ENCODE assay signal across 20 cellular contexts in genomic region chr2:55592130-55592529, GRCh38. TPM values are rescaled to one million over a fixed set of nuclear protein-coding genes. Genes with fewer than 3 reads are reported as not detected.
DNase-seq lines count a peak whose midpoint lies in the region; ATAC-seq and TF ChIP-seq lines count a peak whose summit lies in the region.
"Had no signal": no experiment of that assay in that cellular context is flagged by ENCODE, and none has a peak within 500 bp of the region (broad histone marks: within the 10 kb centered on the region; RNA-seq: fewer than 3 reads in every experiment).

No MANE protein-coding gene starts in this region.

- TF ChIP-seq POLR2A in gastroesophageal sphincter (IDR thresholded peaks at IDR 0.05): no peak

- 11 to 21% methylated on average over 1 of the region's 1 CpG for WGBS in gastroesophageal sphincter (ENCODE audit: low coverage in 1 of 2), 2 donors

- DNase-seq in CD4-positive, alpha-beta T cell: no peak
- DNase-seq in HFFc6: no peak
- DNase-seq in amniotic epithelial cell (ENCODE audit: low read depth): peak; percentile 54
- no peak for DNase-seq in progenitor cell of endocrine pancreas (ENCODE audit: low spot score, unreplicated experiment)
- no peak for DNase-seq in NCI-H146 (lab: John Stamatoyannopoulos, UW)
- DNase-seq in Calu3: no peak
- DNase-seq: BE2C, EL, GF-D8, KG1, NCI-H1105 treated with DMSO at 0.1 percent for 48 hours, NCI-H1694 treated with DMSO at 0.1 percent for 48 hours, NCI-H2081 treated with DMSO at 0.1 percent for 48 hours, NCI-H2171 treated with DMSO at 0.1 percent for 48 hours, NCI-H524 treated with DMSO at 0.1 percent for 48 hours, NCI-H82, SHP77, SW 1271 had no signal

- peaks cover 50% of the 10 kb centered on the region for H3K4me1 Mint-ChIP-seq in CD4-positive, alpha-beta T cell (ENCODE audit: low read depth)
- peaks cover 21% of the 10 kb centered on the region for H3K4me1 Mint-ChIP-seq in HFFc6 (ENCODE audit: low read depth)
- no peaks in the 10 kb centered on the region for H3K4me1 Mint-ChIP-seq in progenitor cell of endocrine pancreas (ENCODE audit: low read depth)
- H3K4me1 Mint-ChIP-seq in Calu3 (ENCODE audit: low read depth, unreplicated experiment): no peaks in the 10 kb centered on the region

- intact Hi-C loops in CD4-positive, alpha-beta T cell (cut with DNase I, micrococcal nuclease): no loop called here
- intact Hi-C loops in Calu3 (cut with micrococcal nuclease; ENCODE audit: unreplicated experiment): no loop called here

- no peak for ATAC-seq in CD4-positive, alpha-beta T cell (ENCODE audit: poor library complexity)
- no peak for ATAC-seq in gastroesophageal sphincter
- ATAC-seq: HCT116 had no signal

- TF ChIP-seq CTCF in CD4-positive, alpha-beta T cell (IDR thresholded peaks at IDR 0.05): no peak
- TF ChIP-seq CTCF in HFFc6 (IDR thresholded peaks at IDR 0.05) (no peak), progenitor cell of endocrine pancreas (IDR thresholded peaks at IDR 0.05; ENCODE audit: unreplicated experiment) (no peak), gastroesophageal sphincter (IDR thresholded peaks at IDR 0.05) (no peak), Calu3 (IDR thresholded peaks at IDR 0.05; ENCODE audit: unreplicated experiment) (no peak)

- H3K4me3 ChIP-seq in gastroesophageal sphincter: no peak overlapping the region

- POLR2A ChIA-PET in CD4-positive, alpha-beta T cell (lab: Charles Lee): interaction anchor here (0.7 to 0.8 kb wide), 2 partner anchors 26 to 69 kb away, joined by 3 read pairs; no protein-coding TSS in a partner anchor

- H3K4me3 Mint-ChIP-seq in CD4-positive, alpha-beta T cell: no peak overlapping the region
- H3K4me3 Mint-ChIP-seq in HFFc6 (no peak overlapping the region), progenitor cell of endocrine pancreas (ENCODE audit: low read depth) (no peak overlapping the region), Calu3 (ENCODE audit: low read depth, unreplicated experiment) (no peak overlapping the region)

- H3K36me3 Mint-ChIP-seq in CD4-positive, alpha-beta T cell (ENCODE audit: low read depth): peaks cover 81% of the 10 kb centered on the region
- peaks cover 9% of the 10 kb centered on the region; the same call in 1 of the 2 replicates for H3K36me3 Mint-ChIP-seq in HFFc6 (ENCODE audit: low read depth)
- peaks cover 7% of the 10 kb centered on the region for H3K36me3 Mint-ChIP-seq in progenitor cell of endocrine pancreas (ENCODE audit: insufficient read depth)
- peaks cover 25% of the 10 kb centered on the region for H3K36me3 Mint-ChIP-seq in Calu3 (ENCODE audit: insufficient read depth, unreplicated experiment)

- H3K9me3 ChIP-seq in CD4-positive, alpha-beta T cell (ENCODE audit: control insufficient read depth, low read length): no peaks in the 10 kb centered on the region
- H3K9me3 ChIP-seq in gastroesophageal sphincter: no peaks in the 10 kb centered on the region
- H3K9me3 ChIP-seq: BE2C had no signal

- H3K27me3 ChIP-seq in CD4-positive, alpha-beta T cell (ENCODE audit: control insufficient read depth, insufficient read depth, low read length): no peaks in the 10 kb centered on the region
- H3K27me3 ChIP-seq in gastroesophageal sphincter: no peaks in the 10 kb centered on the region
- H3K27me3 ChIP-seq: BE2C had no signal

- H3K9me3 Mint-ChIP-seq in CD4-positive, alpha-beta T cell: no peaks in the 10 kb centered on the region
- H3K9me3 Mint-ChIP-seq in HFFc6 (no peaks in the 10 kb centered on the region), progenitor cell of endocrine pancreas (ENCODE audit: low read depth) (no peaks in the 10 kb centered on the region), Calu3 (ENCODE audit: low read depth, unreplicated experiment) (no peaks in the 10 kb centered on the region)

- H3K27me3 Mint-ChIP-seq in CD4-positive, alpha-beta T cell: no peaks in the 10 kb centered on the region
- no peaks in the 10 kb centered on the region for H3K27me3 Mint-ChIP-seq in HFFc6 (ENCODE audit: insufficient read depth)
- H3K27me3 Mint-ChIP-seq in progenitor cell of endocrine pancreas: no peaks in the 10 kb centered on the region
- no peaks in the 10 kb centered on the region for H3K27me3 Mint-ChIP-seq in Calu3 (ENCODE audit: unreplicated experiment)

- CTCF ChIA-PET in CD4-positive, alpha-beta T cell (lab: Charles Lee): interaction anchor here (1.3 kb wide), 1 partner anchor 12 kb away, joined by 3 read pairs; no protein-coding TSS in a partner anchor
- CTCF ChIA-PET in Calu3 (lab: Charles Lee): no interaction called here

- no TSS peak for BruUV-seq in Calu3 (replicated peaks; lab: Mats Ljungman, UMichigan)

- peak overlapping the region; percentile 47 for H3K27ac Mint-ChIP-seq in CD4-positive, alpha-beta T cell
- H3K27ac Mint-ChIP-seq in HFFc6 (peak overlapping the region; percentile 49), progenitor cell of endocrine pancreas (peak overlapping the region; percentile 57), Calu3 (ENCODE audit: unreplicated experiment) (no peak overlapping the region)

- no peak for TF ChIP-seq EP300 in gastroesophageal sphincter (IDR thresholded peaks at IDR 0.05)

- H3K4me1 ChIP-seq in gastroesophageal sphincter: peaks cover 0 to 69% (median 0%) of the 10 kb centered on the region in 3 donors
- H3K4me1 ChIP-seq: BE2C had no signal

- H3K27ac ChIP-seq in CD4-positive, alpha-beta T cell (ENCODE audit: low read depth, low read length): no peak overlapping the region
- H3K27ac ChIP-seq in gastroesophageal sphincter: no peak overlapping the region

- H3K36me3 ChIP-seq in gastroesophageal sphincter: peaks cover 0 to 19% of the 10 kb centered on the region in 2 donors

RNA-seq across cellular contexts. Expression of gene PPP4R3B, which starts 25.3 kb away (rescaled TPM):
- 10 to 100 TPM; 47.7 to 50.3 TPM for total RNA-seq in CD4-positive, alpha-beta T cell
- 10 to 100 TPM; 37.1 to 43.1 (median 39.8) TPM for total RNA-seq in HFFc6 (2021; fragmentation: NEBNext Ultra II Directional; extraction: Animal tissue kit (Norgen Biotek cat#: 25700))
- total RNA-seq in progenitor cell of endocrine pancreas (50.5 and 57.0 TPM in 2 replicates), gastroesophageal sphincter (100 to 1,000 TPM in 2 of 4 donors, 10 to 100 TPM in 2; 89.7 to 114 (median 97.6) TPM), Calu3 (2022) (49.2 and 59.1 TPM in 2 replicates)
